In the genomic region with DNA sequence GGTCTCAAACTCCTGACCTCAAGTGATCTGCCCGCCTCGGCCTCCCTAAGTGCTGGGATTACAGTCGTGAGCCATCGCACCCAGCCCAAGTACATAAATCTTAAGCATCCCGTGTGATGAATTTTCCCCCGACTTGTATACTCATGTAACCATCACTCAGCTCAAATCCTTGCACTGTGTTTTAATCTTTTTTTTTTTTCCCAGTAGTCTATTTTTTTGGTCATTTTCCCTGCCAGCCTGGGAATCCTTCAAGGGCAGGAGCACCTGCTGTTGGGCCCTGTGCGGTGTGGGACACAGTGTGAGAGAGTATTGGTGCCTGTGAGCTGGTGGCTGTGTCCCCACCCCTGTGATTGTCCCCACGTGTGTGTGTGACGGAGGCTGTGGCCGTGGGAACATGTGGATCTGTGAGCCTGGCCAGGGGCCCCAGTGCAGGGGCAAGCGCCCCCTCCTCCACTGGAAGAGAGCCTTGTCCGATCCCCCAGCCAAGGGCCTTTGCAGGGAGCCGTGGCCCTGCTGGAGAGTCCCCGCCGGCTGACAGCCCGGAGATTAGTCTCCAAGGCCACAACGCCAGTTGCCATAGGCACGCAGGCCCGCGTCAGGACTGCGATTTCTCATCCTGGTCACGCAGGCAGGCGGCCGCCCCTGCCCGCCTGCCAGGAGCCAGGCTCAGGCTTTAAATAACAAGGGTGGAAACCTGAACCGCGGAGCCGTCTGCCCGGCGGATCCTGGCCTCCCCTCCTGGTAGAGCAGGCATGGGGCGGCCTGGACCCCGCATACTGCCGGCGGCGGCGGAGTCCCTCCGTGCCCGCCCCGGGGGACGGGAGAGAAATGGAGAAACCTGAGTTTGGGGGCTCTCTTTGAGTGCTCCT, we compare ENCODE assay signal across 9 cellular contexts. TPM values are rescaled to one million over a fixed set of nuclear protein-coding genes. Genes with fewer than 3 reads are reported as not detected.
DNase-seq lines count a peak whose midpoint lies in the region; ATAC-seq and TF ChIP-seq lines count a peak whose summit lies in the region.
"Had no signal": no experiment of that assay in that cellular context is flagged by ENCODE, and none has a peak within 500 bp of the region (broad histone marks: within the 10 kb centered on the region; RNA-seq: fewer than 3 reads in every experiment).

No MANE protein-coding gene starts in this region.

- H3K27ac Mint-ChIP-seq in Caco-2 (ENCODE audit: unreplicated experiment): peak overlapping the region; percentile 77
- H3K27ac Mint-ChIP-seq in dendritic cell treated with granulocyte-macrophage colony-stimulating factor and Interleukin-4, amounts not matched to agents 40 ng/mL and 50 ng/mL, for 4 days: peak overlapping the region; percentile 41
- no peak overlapping the region for H3K27ac Mint-ChIP-seq in stimulated activated naive B cell treated with anti-CD40 and anti-IgM and Interleukin-4, amounts not matched to agents 10 μg/mL and 1 μg/mL and 100 μg/mL, for 72 hours

- peak; percentile 66 to 71 for ATAC-seq in stimulated activated naive B cell treated with anti-CD40 and anti-IgM and Interleukin-4, amounts not matched to agents 10 μg/mL and 1 μg/mL and 100 μg/mL, for 72 hours (replicated peaks)
- ATAC-seq in GM21723 (IDR thresholded peaks at IDR 0.05; ENCODE audit: unreplicated experiment): no peak
- ATAC-seq in HG03439 (IDR thresholded peaks at IDR 0.05; ENCODE audit: unreplicated experiment): no peak

- TF ChIP-seq CTCF in Caco-2 (IDR thresholded peaks at IDR 0.05; ENCODE audit: insufficient read depth in 1 of 2, low read depth in 1 of 2, low read length in 1 of 2, severe bottlenecking in 1 of 2, unreplicated experiment in 1 of 2): no peak

- DNase-seq in Caco-2: no peak
- DNase-seq in NCI-H2227 (lab: John Stamatoyannopoulos, UW; ENCODE audit: unreplicated experiment): peak; percentile 88
- DNase-seq in left kidney (ENCODE audit: low read depth, low spot score): peak; percentile 97
- peak; percentile 8 for DNase-seq in stimulated activated naive B cell treated with anti-CD40 and anti-IgM and Interleukin-4, amounts not matched to agents 10 μg/mL and 1 μg/mL and 100 μg/mL, for 72 hours
- DNase-seq in activated CD8-positive, alpha-beta memory T cell treated with anti-CD3 and anti-CD28 coated beads, Interleukin-2, amount 50 U/mL, for 4 hours: no peak

- BruUV-seq in Caco-2 (replicated peaks; lab: Mats Ljungman, UMichigan): no TSS peak

- no peaks in the 10 kb centered on the region for H3K36me3 ChIP-seq in Caco-2 (ENCODE audit: control insufficient read depth, insufficient read depth, low read length)
- H3K36me3 ChIP-seq: neutrophil had no signal

- intact Hi-C loops in Caco-2 (cut with micrococcal nuclease; ENCODE audit: unreplicated experiment): no loop called here
- intact Hi-C loops in dendritic cell treated with granulocyte-macrophage colony-stimulating factor and Interleukin-4, amounts not matched to agents 40 ng/mL and 50 ng/mL, for 4 days (cut with micrococcal nuclease): no loop called here

- no peak overlapping the region for H3K4me3 Mint-ChIP-seq in Caco-2 (ENCODE audit: unreplicated experiment)
- peak overlapping the region; percentile 32 for H3K4me3 Mint-ChIP-seq in dendritic cell treated with granulocyte-macrophage colony-stimulating factor and Interleukin-4, amounts not matched to agents 40 ng/mL and 50 ng/mL, for 4 days
- peak overlapping the region; percentile 56 to 65 for H3K4me3 Mint-ChIP-seq in stimulated activated naive B cell treated with anti-CD40 and anti-IgM and Interleukin-4, amounts not matched to agents 10 μg/mL and 1 μg/mL and 100 μg/mL, for 72 hours

- POLR2A ChIA-PET in Caco-2 (lab: Charles Lee): no interaction called here

- H3K4me1 Mint-ChIP-seq in Caco-2 (ENCODE audit: low read depth, unreplicated experiment): peaks cover 33% of the 10 kb centered on the region
- peaks cover 69% of the 10 kb centered on the region for H3K4me1 Mint-ChIP-seq in dendritic cell treated with granulocyte-macrophage colony-stimulating factor and Interleukin-4, amounts not matched to agents 40 ng/mL and 50 ng/mL, for 4 days (ENCODE audit: low read depth)
- H3K4me1 Mint-ChIP-seq in stimulated activated naive B cell treated with anti-CD40 and anti-IgM and Interleukin-4, amounts not matched to agents 10 μg/mL and 1 μg/mL and 100 μg/mL, for 72 hours: peaks cover 23 to 38% of the 10 kb centered on the region in 2 donors

- H3K36me3 Mint-ChIP-seq in Caco-2 (ENCODE audit: insufficient read depth, unreplicated experiment): peaks cover 34% of the 10 kb centered on the region
- H3K36me3 Mint-ChIP-seq in dendritic cell treated with granulocyte-macrophage colony-stimulating factor and Interleukin-4, amounts not matched to agents 40 ng/mL and 50 ng/mL, for 4 days (ENCODE audit: low read depth): no peaks in the 10 kb centered on the region
- H3K36me3 Mint-ChIP-seq in stimulated activated naive B cell treated with anti-CD40 and anti-IgM and Interleukin-4, amounts not matched to agents 10 μg/mL and 1 μg/mL and 100 μg/mL, for 72 hours: peaks cover 0 to 2% of the 10 kb centered on the region in 2 donors

- H3K27me3 ChIP-seq in Caco-2 (replicated peaks; ENCODE audit: control insufficient read depth, insufficient read depth, low read length): no peaks in the 10 kb centered on the region

- no peaks in the 10 kb centered on the region for H3K9me3 Mint-ChIP-seq in Caco-2 (ENCODE audit: unreplicated experiment)
- H3K9me3 Mint-ChIP-seq in dendritic cell treated with granulocyte-macrophage colony-stimulating factor and Interleukin-4, amounts not matched to agents 40 ng/mL and 50 ng/mL, for 4 days: no peaks in the 10 kb centered on the region
- no peaks in the 10 kb centered on the region for H3K9me3 Mint-ChIP-seq in stimulated activated naive B cell treated with anti-CD40 and anti-IgM and Interleukin-4, amounts not matched to agents 10 μg/mL and 1 μg/mL and 100 μg/mL, for 72 hours

- CTCF ChIA-PET in Caco-2 (lab: Charles Lee): no interaction called here

- H3K4me1 ChIP-seq in Caco-2: peaks cover 50% of the 10 kb centered on the region

- H3K27me3 Mint-ChIP-seq in Caco-2 (ENCODE audit: insufficient read depth, unreplicated experiment): no peaks in the 10 kb centered on the region
- H3K27me3 Mint-ChIP-seq in dendritic cell treated with granulocyte-macrophage colony-stimulating factor and Interleukin-4, amounts not matched to agents 40 ng/mL and 50 ng/mL, for 4 days: peaks cover 32% of the 10 kb centered on the region
- H3K27me3 Mint-ChIP-seq in stimulated activated naive B cell treated with anti-CD40 and anti-IgM and Interleukin-4, amounts not matched to agents 10 μg/mL and 1 μg/mL and 100 μg/mL, for 72 hours: peaks cover 15 to 29% of the 10 kb centered on the region in 2 donors

- no peaks in the 10 kb centered on the region for H3K9me3 ChIP-seq in Caco-2
- H3K9me3 ChIP-seq: neutrophil had no signal

- no peak overlapping the region for H3K4me3 ChIP-seq in Caco-2 (ENCODE audit: low read depth, low read length)

RNA-seq across cellular contexts. Expression of a gene that starts 26.5 kb away (rescaled TPM):
- 53.6 and 54.6 TPM in 2 replicates for total RNA-seq in Caco-2 (2022)

Comparison
In these comparisons a context has a peak if more than half of its experiments do, and no peak if none do; other contexts are left out.
1. DNase-seq: peak in NCI-H2227 (single experiment), left kidney (single experiment) and stimulated activated naive B cell treated with anti-CD40 and anti-IgM and Interleukin-4, amounts not matched to agents 10 μg/mL and 1 μg/mL and 100 μg/mL, for 72 hours (single experiment); none in Caco-2 (0 of 2) and activated CD8-positive, alpha-beta memory T cell treated with anti-CD3 and anti-CD28 coated beads, Interleukin-2, amount 50 U/mL, for 4 hours (single experiment).
2. ATAC-seq: peak in stimulated activated naive B cell treated with anti-CD40 and anti-IgM and Interleukin-4, amounts not matched to agents 10 μg/mL and 1 μg/mL and 100 μg/mL, for 72 hours (2 of 2); none in GM21723 (single experiment) and HG03439 (single experiment).